ENCODE assay signal across 15 cellular contexts in genomic region chr10:70931168-70931805, GRCh38. TPM values are rescaled to one million over a fixed set of nuclear protein-coding genes. Genes with fewer than 3 reads are reported as not detected.
A peak's percentile ranks its signal among the peaks of the same experiment; 100 is the strongest.
DNase-seq lines count a peak whose midpoint lies in the region; ATAC-seq, FAIRE-seq and TF ChIP-seq lines count a peak whose summit lies in the region.
"Had no signal": no experiment of that assay in that cellular context is flagged by ENCODE, and none has a peak within 500 bp of the region (broad histone marks: within the 10 kb centered on the region; RNA-seq: fewer than 3 reads in every experiment).

No MANE protein-coding gene starts in this region.

- TF ChIP-seq CTCF in fibroblast of villous mesenchyme (IDR thresholded peaks at IDR 0.05; ENCODE audit: insufficient read depth, low read depth, low read length) (no peak), gastroesophageal sphincter (IDR thresholded peaks at IDR 0.05) (no peak)

- peak; percentile 30 for DNase-seq in DMS53 (lab: John Stamatoyannopoulos, UW)
- no peak for DNase-seq in DMS53 treated with DMSO at 0.1 percent for 48 hours (lab: John Stamatoyannopoulos, UW; ENCODE audit: unreplicated experiment)
- DNase-seq in SW480 (ENCODE audit: low spot score), result peak; percentile 69
- DNase-seq in fibroblast of villous mesenchyme (ENCODE audit: low read depth), result peak; percentile 8
- DNase-seq in skeletal muscle cell (ENCODE audit: low read depth), result peak; percentile 11
- no peak for DNase-seq in GM12891 (ENCODE audit: insufficient read length, low spot score)
- DNase-seq in middle frontal gyrus (ENCODE audit: extremely low spot score, low spot score), result no peak
- DNase-seq: activated naive CD8-positive, alpha-beta T cell treated with anti-CD3 and anti-CD28 coated beads, Interleukin-2, amount 50 U/mL, for 24 hours; dorsolateral prefrontal cortex; gastrocnemius medialis; NCI-H1048; NCI-H510A; stimulated activated CD4-positive, alpha-beta T cell treated with anti-CD3 and anti-CD28 coated beads, Interleukin-12 subunit alpha, Interleukin-12 subunit beta, amount 100 ng/mL, for 4 hours had no signal

- no peak for TF ChIP-seq EP300 in gastroesophageal sphincter (IDR thresholded peaks at IDR 0.05)

- no peak for ATAC-seq in gastroesophageal sphincter
- ATAC-seq: activated naive CD8-positive, alpha-beta T cell treated with anti-CD3 and anti-CD28 coated beads, Interleukin-2, amount 50 U/mL, for 24 hours had no signal

- no peak for FAIRE-seq in GM12891 (lab: Jason Lieb, UNC)

- no peaks in the 10 kb centered on the region for H3K4me1 ChIP-seq in gastroesophageal sphincter
- H3K4me1 ChIP-seq: gastrocnemius medialis had no signal

- no peaks in the 10 kb centered on the region for H3K36me3 ChIP-seq in gastroesophageal sphincter
- H3K36me3 ChIP-seq: gastrocnemius medialis had no signal

- TF ChIP-seq POLR2A in GM12891 (IDR thresholded peaks at IDR 0.05; ENCODE audit: low read depth, low read length) (no peak), gastroesophageal sphincter (IDR thresholded peaks at IDR 0.05) (no peak)

- no peaks in the 10 kb centered on the region for H3K9me3 ChIP-seq in gastroesophageal sphincter
- H3K9me3 ChIP-seq: gastrocnemius medialis had no signal

- 63 to 93% methylated on average over 6 of the region's 15 CpGs for WGBS in gastroesophageal sphincter (ENCODE audit: low coverage in 1 of 2), 2 donors

- H3K27me3 ChIP-seq in gastroesophageal sphincter, result peaks cover 8% of the 10 kb centered on the region
- H3K27me3 ChIP-seq: dorsolateral prefrontal cortex, gastrocnemius medialis had no signal

- H3K4me3 ChIP-seq in fibroblast of villous mesenchyme (ENCODE audit: low read depth, low read length), result no peak overlapping the region
- no peak overlapping the region for H3K4me3 ChIP-seq in skeletal muscle cell (ENCODE audit: low read depth, low read length)
- no peak overlapping the region for H3K4me3 ChIP-seq in gastroesophageal sphincter
- H3K4me3 ChIP-seq: dorsolateral prefrontal cortex, gastrocnemius medialis had no signal

- H3K27ac ChIP-seq in gastroesophageal sphincter, result no peak overlapping the region
- H3K27ac ChIP-seq: 22Rv1, gastrocnemius medialis had no signal

TF ChIP-seq in GM12891, 5 proteins besides CTCF, POLR2A, EP300 and RAD21:
- no peak for TF ChIP-seq SPI1 (IDR thresholded peaks at IDR 0.05; ENCODE audit: low read depth, low read length)

RNA-seq across cellular contexts. Expression of gene PCBD1, which starts 42.9 kb away (rescaled TPM):
- total RNA-seq in fibroblast of villous mesenchyme, result 24.2 and 26.8 TPM in 2 replicates
- 33.6 TPM for polyA plus RNA-seq in GM12891 (2012; ENCODE audit: low read depth, missing spikeins)
- 100 to 1,000 TPM in 1 of 4 donors, 10 to 100 TPM in 3; 63.4 to 102 (median 74.0) TPM for total RNA-seq in gastroesophageal sphincter

Comparison
In these comparisons a context has a peak if more than half of its experiments do, and no peak if none do; other contexts are left out.
1. DNase-seq: peak in DMS53 (single experiment), SW480 (single experiment), fibroblast of villous mesenchyme (single experiment) and skeletal muscle cell (single experiment); none in DMS53 treated with DMSO at 0.1 percent for 48 hours (single experiment), GM12891 (single experiment) and middle frontal gyrus (single experiment).